Comparison of ENCODE assay signal across 2 cellular contexts in genomic region chr1:14983277-14983676, GRCh38.
A peak's percentile ranks its signal among the peaks of the same experiment; 100 is the strongest.
TF ChIP-seq lines count a peak whose summit lies in the region.

No MANE protein-coding gene starts in this region.

TF ChIP-seq in IMR-90, 13 proteins besides CTCF, POLR2A, EP300 and RAD21:
- TF ChIP-seq MXI1 (IDR thresholded peaks at IDR 0.05; ENCODE audit: borderline replicate concordance, low read depth, low read length): no peak
- TF ChIP-seq RFX5 (IDR thresholded peaks at IDR 0.05; ENCODE audit: low read depth, low read length): no peak
- TF ChIP-seq SMC3 (IDR thresholded peaks at IDR 0.05; ENCODE audit: low read depth, low read length): no peak
- no peak for TF ChIP-seq NFE2L2 (IDR thresholded peaks at IDR 0.05; ENCODE audit: low read depth, low read length)
- no peak for TF ChIP-seq FOS (IDR thresholded peaks at IDR 0.05; ENCODE audit: low read depth, low read length)
- no peak for TF ChIP-seq MAFK (IDR thresholded peaks at IDR 0.05; ENCODE audit: low read depth, low read length)
- no peak for TF ChIP-seq ELK1 (IDR thresholded peaks at IDR 0.05; ENCODE audit: borderline replicate concordance, low read depth, low read length)
- no peak for TF ChIP-seq MAZ (IDR thresholded peaks at IDR 0.05; ENCODE audit: borderline replicate concordance, low read depth, low read length)
- no peak for TF ChIP-seq CEBPB (IDR thresholded peaks at IDR 0.05; ENCODE audit: low read depth, low read length)

TF ChIP-seq in K562, 482 proteins besides CTCF, POLR2A, EP300 and RAD21:
- TF ChIP-seq ZNF12 (CRISPR knock-in tag; IDR thresholded peaks at IDR 0.05) (no peak), CREM (IDR thresholded peaks at IDR 0.05; ENCODE audit: low read depth) (peak; percentile 67), ZNF274 (IDR thresholded peaks at IDR 0.05; ENCODE audit: borderline replicate concordance, low read depth, low read length) (no peak), TFAP4 (CRISPR knock-in tag; IDR thresholded peaks at IDR 0.05; ENCODE audit: borderline replicate concordance) (peak; percentile 67; the same call in 1 of the 2 replicates), HDAC2 (IDR thresholded peaks at IDR 0.05) (no peak), ZNF740 (CRISPR knock-in tag; IDR thresholded peaks at IDR 0.05) (peak; percentile 86), ZNF740 (tag; IDR thresholded peaks at IDR 0.05) (no peak), CREB1 (IDR thresholded peaks at IDR 0.05) (no peak), CREB1 (CRISPR knock-in tag; IDR thresholded peaks at IDR 0.05) (0 out of 2 replicates have a peak, but pooled peaks have one; percentile 29), ZBTB11 (CRISPR knock-in tag; IDR thresholded peaks at IDR 0.05) (no peak), VEZF1 (CRISPR knock-in tag; IDR thresholded peaks at IDR 0.05) (0 out of 2 replicates have a peak, but pooled peaks have one; percentile 12), NFIC (IDR thresholded peaks at IDR 0.05) (peak; percentile 15; the same call in 1 of the 2 replicates)
